In genomic region chr5:33933723-33934544, GRCh38 we compare ENCODE assay signal across 1 cellular context.
TF ChIP-seq lines count a peak whose summit lies in the region.

No MANE protein-coding gene starts in this region.

TF ChIP-seq in GM12878, 131 proteins besides CTCF, POLR2A, EP300 and RAD21 (continued from another document):
- TF ChIP-seq ZNF687 (IDR thresholded peaks at IDR 0.05) (peak; percentile 81), ZZZ3 (IDR thresholded peaks at IDR 0.05; ENCODE audit: control insufficient read depth, insufficient read length, low read depth) (no peak), BCL3 (IDR thresholded peaks at IDR 0.05; ENCODE audit: borderline replicate concordance, insufficient read depth, low read depth, low read length, poor library complexity, severe bottlenecking) (peak; percentile 84), NFIC (IDR thresholded peaks at IDR 0.05; ENCODE audit: low read depth, low read length) (peak; percentile 96), CREM (IDR thresholded peaks at IDR 0.05; ENCODE audit: low read depth) (peak; percentile 84), SMARCA5 (IDR thresholded peaks at IDR 0.05) (0 out of 2 replicates have a peak, but pooled peaks have one; percentile 16), SIX5 (IDR thresholded peaks at IDR 0.05; ENCODE audit: low read depth, low read length, severe bottlenecking) (peak; percentile 13), PAX5 (IDR thresholded peaks at IDR 0.05; ENCODE audit: borderline replicate concordance, low read depth, low read length) (peak; percentile 82), SMC3 (IDR thresholded peaks at IDR 0.05; ENCODE audit: borderline replicate concordance, low read length) (peak; percentile 22; the same call in 1 of the 2 replicates), RCOR1 (conservative IDR thresholded peaks at IDR 0.05; ENCODE audit: low read depth, low read length) (peak; percentile 32; the same call in 1 of the 2 replicates), PKNOX1 (IDR thresholded peaks at IDR 0.05) (peak; percentile 50), NFXL1 (IDR thresholded peaks at IDR 0.05; ENCODE audit: borderline replicate concordance) (no peak), E2F8 (IDR thresholded peaks at IDR 0.05; ENCODE audit: low read depth, partially characterized antibody) (no peak), POU2F2 (IDR thresholded peaks at IDR 0.05; ENCODE audit: borderline replicate concordance, low read depth, low read length) (peak; percentile 80; the same call in 2 of the 3 replicates), NRF1 (conservative IDR thresholded peaks at IDR 0.05; ENCODE audit: low read depth, low read length) (no peak), EED (IDR thresholded peaks at IDR 0.05; ENCODE audit: low read depth) (peak; percentile 94), PBX3 (IDR thresholded peaks at IDR 0.05; ENCODE audit: insufficient replicate concordance, low read depth, low read length) (no peak), IRF5 (IDR thresholded peaks at IDR 0.05; ENCODE audit: borderline replicate concordance) (no peak), IKZF1 (conservative IDR thresholded peaks at IDR 0.05) (peak; percentile 82), CBX5 (IDR thresholded peaks at IDR 0.05; ENCODE audit: low read depth) (peak; percentile 96), MAX (IDR thresholded peaks at IDR 0.05; ENCODE audit: low read depth, low read length) (peak; percentile 62; the same call in 1 of the 2 replicates), SPI1 (IDR thresholded peaks at IDR 0.05; ENCODE audit: borderline replicate concordance, insufficient read depth, low read depth, low read length) (peak; percentile 98), RELB (IDR thresholded peaks at IDR 0.05; ENCODE audit: low read depth) (peak; percentile 83)
